Comparison of ENCODE assay signal across 31 cellular contexts in the genomic region with DNA sequence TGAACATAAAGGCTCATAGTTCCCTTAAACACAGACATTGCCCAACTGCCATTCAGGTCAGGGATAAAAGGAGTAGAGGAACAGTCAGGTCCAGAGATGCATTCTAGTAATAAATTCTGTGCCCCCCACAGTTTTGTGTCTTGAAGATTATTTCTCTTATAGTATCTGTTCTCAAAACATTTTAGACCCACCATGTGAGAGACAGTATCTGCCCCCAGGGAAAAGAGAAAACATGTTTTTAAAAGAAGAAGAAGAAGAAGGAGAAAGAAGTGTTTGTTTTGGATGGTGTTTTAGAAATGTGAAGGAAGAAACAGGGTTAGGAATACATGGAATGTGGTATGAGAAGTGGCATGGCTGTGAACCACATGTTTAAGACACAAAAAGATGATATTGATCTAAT.
"Had no signal": no experiment of that assay in that cellular context is flagged by ENCODE, and none has a peak within 500 bp of the region (broad histone marks: within the 10 kb centered on the region; RNA-seq: fewer than 3 reads in every experiment).

No MANE protein-coding gene starts in this region.

- H3K36me3 ChIP-seq: breast epithelium had no signal

- DNase-seq: activated CD4-positive, alpha-beta memory T cell treated with anti-CD3 and anti-CD28 coated beads, Interleukin-2, amount 10 ng/mL, durations not matched to agents 7 days and 5 days; activated CD4-positive, alpha-beta T cell treated with anti-CD3 and anti-CD28 coated beads for 1 hour; activated CD4-positive, alpha-beta T cell treated with anti-CD3 and anti-CD28 coated beads for 48 hours; activated CD4-positive, CD25-positive, alpha-beta regulatory T cell; activated CD8-positive, alpha-beta memory T cell treated with anti-CD3 and anti-CD28 coated beads for 24 hours; activated CD8-positive, alpha-beta memory T cell treated with anti-CD3 and anti-CD28 coated beads, Interleukin-2, amount 10 ng/mL, durations not matched to agents 7 days and 5 days; activated CD8-positive, alpha-beta memory T cell treated with anti-CD3 and anti-CD28 coated beads, Interleukin-2, amount 50 U/mL, for 48 hours; activated effector memory CD4-positive, alpha-beta T cell treated with Interleukin-2 at 50 U/mL for 16 hours; activated naive CD4-positive, alpha-beta T cell treated with anti-CD3 and anti-CD28 coated beads, Interleukin-2, amount 10 ng/mL, durations not matched to agents 7 days and 5 days; activated T-cell treated with anti-CD3 and anti-CD28 coated beads, Interleukin-2, amount 50 U/mL, for 48 hours; amniotic stem cell; aorta; Karpas-422; NCI-H1105; NCI-H1436; NCI-H1694; NCI-H1930; NCI-H2081 treated with DMSO at 0.1 percent for 48 hours; NCI-H345; NCI-H524 treated with DMSO at 0.1 percent for 48 hours; PC-3; SIG-M5; SW 1271; T-helper 1 cell; T-helper 2 cell; T-helper 9 cell had no signal

- H3K36me3 Mint-ChIP-seq: activated CD8-positive, alpha-beta memory T cell treated with anti-CD3 and anti-CD28 coated beads, Interleukin-2, amount 10 ng/mL, durations not matched to agents 7 days and 5 days; activated naive CD4-positive, alpha-beta T cell treated with anti-CD3 and anti-CD28 coated beads, Interleukin-2, amount 10 ng/mL, durations not matched to agents 7 days and 5 days; activated naive CD8-positive, alpha-beta T cell had no signal

- H3K27me3 Mint-ChIP-seq: activated CD4-positive, alpha-beta memory T cell treated with anti-CD3 and anti-CD28 coated beads, Interleukin-2, amount 10 ng/mL, durations not matched to agents 7 days and 5 days; activated CD8-positive, alpha-beta memory T cell treated with anti-CD3 and anti-CD28 coated beads, Interleukin-2, amount 10 ng/mL, durations not matched to agents 7 days and 5 days; activated naive CD4-positive, alpha-beta T cell treated with anti-CD3 and anti-CD28 coated beads, Interleukin-2, amount 10 ng/mL, durations not matched to agents 7 days and 5 days; activated naive CD8-positive, alpha-beta T cell had no signal

- H3K9me3 ChIP-seq: breast epithelium had no signal

- H3K4me3 ChIP-seq: breast epithelium had no signal

- H3K27ac Mint-ChIP-seq: activated CD4-positive, alpha-beta memory T cell treated with anti-CD3 and anti-CD28 coated beads, Interleukin-2, amount 10 ng/mL, durations not matched to agents 7 days and 5 days; activated CD8-positive, alpha-beta memory T cell treated with anti-CD3 and anti-CD28 coated beads, Interleukin-2, amount 10 ng/mL, durations not matched to agents 7 days and 5 days; activated naive CD4-positive, alpha-beta T cell treated with anti-CD3 and anti-CD28 coated beads, Interleukin-2, amount 10 ng/mL, durations not matched to agents 7 days and 5 days; activated naive CD8-positive, alpha-beta T cell had no signal

- H3K27ac ChIP-seq: breast epithelium, RWPE1, VCaP had no signal

- H3K9me3 Mint-ChIP-seq: activated CD4-positive, alpha-beta memory T cell treated with anti-CD3 and anti-CD28 coated beads, Interleukin-2, amount 10 ng/mL, durations not matched to agents 7 days and 5 days; activated naive CD4-positive, alpha-beta T cell treated with anti-CD3 and anti-CD28 coated beads, Interleukin-2, amount 10 ng/mL, durations not matched to agents 7 days and 5 days had no signal

- H3K27me3 ChIP-seq: breast epithelium had no signal

- ATAC-seq: activated CD8-positive, alpha-beta memory T cell treated with anti-CD3 and anti-CD28 coated beads, Interleukin-2, amount 10 ng/mL, durations not matched to agents 7 days and 5 days; PC-3; Right ventricle myocardium inferior had no signal

- H3K4me3 Mint-ChIP-seq: activated CD4-positive, alpha-beta memory T cell treated with anti-CD3 and anti-CD28 coated beads, Interleukin-2, amount 10 ng/mL, durations not matched to agents 7 days and 5 days; activated CD8-positive, alpha-beta memory T cell treated with anti-CD3 and anti-CD28 coated beads, Interleukin-2, amount 10 ng/mL, durations not matched to agents 7 days and 5 days; activated naive CD4-positive, alpha-beta T cell treated with anti-CD3 and anti-CD28 coated beads, Interleukin-2, amount 10 ng/mL, durations not matched to agents 7 days and 5 days; activated naive CD8-positive, alpha-beta T cell had no signal

- H3K4me1 Mint-ChIP-seq: activated CD4-positive, alpha-beta memory T cell treated with anti-CD3 and anti-CD28 coated beads, Interleukin-2, amount 10 ng/mL, durations not matched to agents 7 days and 5 days; activated CD8-positive, alpha-beta memory T cell treated with anti-CD3 and anti-CD28 coated beads, Interleukin-2, amount 10 ng/mL, durations not matched to agents 7 days and 5 days; activated naive CD4-positive, alpha-beta T cell treated with anti-CD3 and anti-CD28 coated beads, Interleukin-2, amount 10 ng/mL, durations not matched to agents 7 days and 5 days had no signal

- H3K4me1 ChIP-seq: breast epithelium had no signal
